ENCODE assay signal across 1 cellular context in genomic region chr2:177263451-177264208, GRCh38.
TF ChIP-seq lines count a peak whose summit lies in the region.

No MANE protein-coding gene starts in this region.

TF ChIP-seq in HEK293, 187 proteins besides CTCF, POLR2A, EP300 and RAD21 (continued from another document and continues in another):
- TF ChIP-seq ZNF514 (tag by site-specific recombination; IDR thresholded peaks at IDR 0.05) (no peak), ZNF18 (tag by site-specific recombination; IDR thresholded peaks at IDR 0.05) (peak; percentile 56; the same call in 1 of the 2 replicates), ZBTB20 (tag by site-specific recombination; IDR thresholded peaks at IDR 0.05) (peak; percentile 83), ZEB2 (tag by site-specific recombination; IDR thresholded peaks at IDR 0.05) (peak; percentile 99), INSM2 (tag by site-specific recombination; IDR thresholded peaks at IDR 0.05) (peak; percentile 79), ZNF16 (tag by site-specific recombination; IDR thresholded peaks at IDR 0.05; ENCODE audit: low read depth) (no peak), ZNF398 (tag by site-specific recombination; IDR thresholded peaks at IDR 0.05) (peak; percentile 80), ZNF350 (tag by site-specific recombination; IDR thresholded peaks at IDR 0.05) (no peak), ZNF701 (tag by site-specific recombination; IDR thresholded peaks at IDR 0.05) (no peak), ZNF747 (tag by site-specific recombination; IDR thresholded peaks at IDR 0.05) (no peak), FEZF1 (tag by site-specific recombination; IDR thresholded peaks at IDR 0.05) (peak; percentile 75), ZNF211 (tag by site-specific recombination; IDR thresholded peaks at IDR 0.05; ENCODE audit: low read depth) (no peak), ZNF394 (tag by site-specific recombination; IDR thresholded peaks at IDR 0.05; ENCODE audit: borderline replicate concordance) (peak; percentile 76; the same call in 1 of the 2 replicates), GFI1B (tag by site-specific recombination; IDR thresholded peaks at IDR 0.05) (peak; percentile 72), ZNF391 (tag by site-specific recombination; IDR thresholded peaks at IDR 0.05; ENCODE audit: borderline replicate concordance, low read depth) (peak; percentile 90; the same call in 1 of the 2 replicates), TSHZ1 (tag by site-specific recombination; IDR thresholded peaks at IDR 0.05; ENCODE audit: borderline replicate concordance) (0 out of 2 replicates have a peak, but pooled peaks have one; percentile 22), ZNF792 (tag by site-specific recombination; IDR thresholded peaks at IDR 0.05) (0 out of 2 replicates have a peak, but pooled peaks have one; percentile 39), KLF7 (tag by site-specific recombination; IDR thresholded peaks at IDR 0.05; ENCODE audit: borderline replicate concordance) (0 out of 2 replicates have a peak, but pooled peaks have one; percentile 50), ZNF324 (tag by site-specific recombination; IDR thresholded peaks at IDR 0.05) (peak; percentile 92), ZNF10 (tag by site-specific recombination; IDR thresholded peaks at IDR 0.05) (0 out of 2 replicates have a peak, but pooled peaks have one; percentile 33), BCL6B (tag by site-specific recombination; IDR thresholded peaks at IDR 0.05) (no peak), WT1 (tag by site-specific recombination; IDR thresholded peaks at IDR 0.05) (0 out of 2 replicates have a peak, but pooled peaks have one; percentile 31), ZBTB7A (tag by site-specific recombination; IDR thresholded peaks at IDR 0.05; ENCODE audit: low read depth) (peak; percentile 91), HOXC10 (CRISPR knock-in tag; IDR thresholded peaks at IDR 0.05) (no peak), HOXA7 (CRISPR knock-in tag; IDR thresholded peaks at IDR 0.05; ENCODE audit: borderline replicate concordance) (no peak), ZNF600 (tag by site-specific recombination; IDR thresholded peaks at IDR 0.05) (peak; percentile 91), ZSCAN30 (tag by site-specific recombination; IDR thresholded peaks at IDR 0.05) (peak; percentile 98), ZXDB (tag by site-specific recombination; IDR thresholded peaks at IDR 0.05) (peak; percentile 85), BCL11B (tag by site-specific recombination; IDR thresholded peaks at IDR 0.05; ENCODE audit: low read depth) (peak; percentile 80; the same call in 1 of the 2 replicates), PRDM2 (tag by site-specific recombination; IDR thresholded peaks at IDR 0.05; ENCODE audit: borderline replicate concordance) (no peak), ZBTB6 (tag by site-specific recombination; IDR thresholded peaks at IDR 0.05) (peak; percentile 76), PRDM4 (tag by site-specific recombination; IDR thresholded peaks at IDR 0.05) (peak; percentile 67; the same call in 1 of the 2 replicates), ZNF558 (tag by site-specific recombination; IDR thresholded peaks at IDR 0.05) (peak; percentile 75; the same call in 1 of the 2 replicates), ZNF548 (tag by site-specific recombination; IDR thresholded peaks at IDR 0.05) (no peak), ZNF654 (tag by site-specific recombination; IDR thresholded peaks at IDR 0.05; ENCODE audit: low read depth) (peak; percentile 40), EGR2 (tag by site-specific recombination; IDR thresholded peaks at IDR 0.05; ENCODE audit: low read depth) (no peak), OSR2 (tag by site-specific recombination; IDR thresholded peaks at IDR 0.05) (peak; percentile 80), ZFP37 (tag by site-specific recombination; IDR thresholded peaks at IDR 0.05) (peak; percentile 99), ZNF174 (tag by site-specific recombination; IDR thresholded peaks at IDR 0.05) (no peak)
